Comparison of ENCODE assay signal across 29 cellular contexts in genomic region chr10:108523016-108523415, GRCh38.
"Had no signal": no experiment of that assay in that cellular context is flagged by ENCODE, and none has a peak within 500 bp of the region (broad histone marks: within the 10 kb centered on the region; RNA-seq: fewer than 3 reads in every experiment).

No MANE protein-coding gene starts in this region.

- FAIRE-seq: RCC 7860 had no signal

- H3K4me3 Mint-ChIP-seq: activated CD4-positive, alpha-beta memory T cell treated with anti-CD3 and anti-CD28 coated beads, Interleukin-2, amount 10 ng/mL, durations not matched to agents 7 days and 5 days; activated naive CD8-positive, alpha-beta T cell treated with anti-CD3 and anti-CD28 coated beads for 36 hours; activated T-cell treated with anti-CD3 and anti-CD28 coated beads, Interleukin-2, amount 50 U/mL, for 72 hours; activated T-helper 17 cell treated with anti-CD3 and anti-CD28 coated beads, Interleukin-2, amount 50 U/mL, for 72 hours; central memory CD8-positive, alpha-beta T cell had no signal

- H3K4me1 Mint-ChIP-seq: activated CD4-positive, alpha-beta memory T cell treated with anti-CD3 and anti-CD28 coated beads, Interleukin-2, amount 10 ng/mL, durations not matched to agents 7 days and 5 days; activated naive CD8-positive, alpha-beta T cell treated with anti-CD3 and anti-CD28 coated beads for 36 hours; activated T-helper 17 cell treated with anti-CD3 and anti-CD28 coated beads, Interleukin-2, amount 50 U/mL, for 72 hours; central memory CD8-positive, alpha-beta T cell had no signal

- ATAC-seq: activated T-cell treated with anti-CD3 and anti-CD28 coated beads, Interleukin-2, amount 50 U/mL, for 72 hours; activated T-helper 17 cell treated with anti-CD3 and anti-CD28 coated beads, Interleukin-2, amount 50 U/mL, for 72 hours; Right ventricle myocardium inferior had no signal

- H3K27ac Mint-ChIP-seq: activated CD4-positive, alpha-beta memory T cell treated with anti-CD3 and anti-CD28 coated beads, Interleukin-2, amount 10 ng/mL, durations not matched to agents 7 days and 5 days; activated naive CD8-positive, alpha-beta T cell treated with anti-CD3 and anti-CD28 coated beads for 36 hours; activated T-cell treated with anti-CD3 and anti-CD28 coated beads, Interleukin-2, amount 50 U/mL, for 72 hours; activated T-helper 17 cell treated with anti-CD3 and anti-CD28 coated beads, Interleukin-2, amount 50 U/mL, for 72 hours had no signal

- H3K36me3 Mint-ChIP-seq: activated naive CD8-positive, alpha-beta T cell treated with anti-CD3 and anti-CD28 coated beads for 36 hours had no signal

- H3K27me3 Mint-ChIP-seq: activated CD4-positive, alpha-beta memory T cell treated with anti-CD3 and anti-CD28 coated beads, Interleukin-2, amount 10 ng/mL, durations not matched to agents 7 days and 5 days; activated naive CD8-positive, alpha-beta T cell treated with anti-CD3 and anti-CD28 coated beads for 36 hours; activated T-helper 17 cell treated with anti-CD3 and anti-CD28 coated beads, Interleukin-2, amount 50 U/mL, for 72 hours; central memory CD8-positive, alpha-beta T cell had no signal

- DNase-seq: activated CD4-positive, alpha-beta memory T cell treated with anti-CD3 and anti-CD28 coated beads, Interleukin-2, amount 10 ng/mL, durations not matched to agents 7 days and 5 days; activated CD4-positive, alpha-beta T cell treated with anti-CD3 and anti-CD28 coated beads for 1 hour; activated CD4-positive, alpha-beta T cell treated with anti-CD3 and anti-CD28 coated beads for 48 hours; activated CD4-positive, CD25-positive, alpha-beta regulatory T cell; activated effector memory CD4-positive, alpha-beta T cell treated with anti-CD3 and anti-CD28 coated beads, Interleukin-2, amount 50 U/mL, for 16 hours; activated naive CD4-positive, alpha-beta T cell; activated naive CD4-positive, alpha-beta T cell treated with anti-CD3 and anti-CD28 coated beads, Interleukin-2, amount 50 U/mL, for 16 hours; activated naive CD8-positive, alpha-beta T cell treated with anti-CD3 and anti-CD28 coated beads for 36 hours; activated T-cell treated with anti-CD3 and anti-CD28 coated beads, Interleukin-2, amount 50 U/mL, for 1 hour; activated T-cell treated with anti-CD3 and anti-CD28 coated beads, Interleukin-2, amount 50 U/mL, for 72 hours; amygdala; NCI-H1417 treated with DMSO at 0.1 percent for 48 hours; NCI-H1694; NCI-H1930; NCI-H2081 treated with DMSO at 0.1 percent for 48 hours; NCI-H226; NCI-H446 treated with DMSO at 0.1 percent for 48 hours; NCI-H524; PC-9; SIG-M5; SW 1271; T-helper 1 cell; T-helper 2 cell; T-helper 9 cell; WERI-Rb-1 had no signal
